10 cellular contexts compared by ENCODE assay signal in genomic region chr1:198660341-198661056, GRCh38.
A peak's percentile ranks its signal among the peaks of the same experiment; 100 is the strongest.
DNase-seq lines count a peak whose midpoint lies in the region; ATAC-seq and TF ChIP-seq lines count a peak whose summit lies in the region.
"Had no signal": no experiment of that assay in that cellular context is flagged by ENCODE, and none has a peak within 500 bp of the region (broad histone marks: within the 10 kb centered on the region; RNA-seq: fewer than 3 reads in every experiment).

No MANE protein-coding gene starts in this region.

- H3K4me1 Mint-ChIP-seq in activated naive CD8-positive, alpha-beta T cell treated with anti-CD3 and anti-CD28 coated beads, Interleukin-2, amount 50 U/mL, for 24 hours = peaks cover 82% of the 10 kb centered on the region
- H3K4me1 Mint-ChIP-seq in nephron progenitor cell = peaks cover 16% of the 10 kb centered on the region

- peak; percentile 52 for ATAC-seq in GM18502 (IDR thresholded peaks at IDR 0.05; ENCODE audit: poor library complexity, unreplicated experiment)
- ATAC-seq in GM21390 (IDR thresholded peaks at IDR 0.05; ENCODE audit: unreplicated experiment) = peak; percentile 48
- ATAC-seq in HG03354 (IDR thresholded peaks at IDR 0.05; ENCODE audit: poor library complexity, severe bottlenecking, unreplicated experiment) = peak; percentile 42
- ATAC-seq in activated naive CD8-positive, alpha-beta T cell treated with anti-CD3 and anti-CD28 coated beads, Interleukin-2, amount 50 U/mL, for 24 hours = peak; percentile 25

- DNase-seq in activated naive CD8-positive, alpha-beta T cell treated with anti-CD3 and anti-CD28 coated beads, Interleukin-2, amount 50 U/mL, for 24 hours = no peak
- no peak for DNase-seq in GM20000 (ENCODE audit: low spot score)
- DNase-seq in T1000 (lab: John Stamatoyannopoulos, UW) = no peak
- DNase-seq in nephron progenitor cell = no peak
- DNase-seq in GF-D8 (lab: John Stamatoyannopoulos, UW) = no peak
- DNase-seq: aorta, EL had no signal

- no peaks in the 10 kb centered on the region for H3K9me3 Mint-ChIP-seq in activated naive CD8-positive, alpha-beta T cell treated with anti-CD3 and anti-CD28 coated beads, Interleukin-2, amount 50 U/mL, for 24 hours
- H3K9me3 Mint-ChIP-seq in nephron progenitor cell = no peaks in the 10 kb centered on the region

- H3K27me3 Mint-ChIP-seq in activated naive CD8-positive, alpha-beta T cell treated with anti-CD3 and anti-CD28 coated beads, Interleukin-2, amount 50 U/mL, for 24 hours = no peaks in the 10 kb centered on the region
- no peaks in the 10 kb centered on the region for H3K27me3 Mint-ChIP-seq in nephron progenitor cell (ENCODE audit: low read depth, poor library complexity)

- peak overlapping the region; percentile 54 for H3K4me3 Mint-ChIP-seq in activated naive CD8-positive, alpha-beta T cell treated with anti-CD3 and anti-CD28 coated beads, Interleukin-2, amount 50 U/mL, for 24 hours
- H3K4me3 Mint-ChIP-seq in nephron progenitor cell = no peak overlapping the region

- TF ChIP-seq CTCF in GM20000 (IDR thresholded peaks at IDR 0.05; ENCODE audit: extremely low read depth, missing control alignments) = no peak
- TF ChIP-seq CTCF in nephron progenitor cell (IDR thresholded peaks at IDR 0.05) = no peak

- peak overlapping the region; percentile 83 for H3K27ac Mint-ChIP-seq in activated naive CD8-positive, alpha-beta T cell treated with anti-CD3 and anti-CD28 coated beads, Interleukin-2, amount 50 U/mL, for 24 hours
- no peak overlapping the region for H3K27ac Mint-ChIP-seq in nephron progenitor cell

- H3K36me3 Mint-ChIP-seq in activated naive CD8-positive, alpha-beta T cell treated with anti-CD3 and anti-CD28 coated beads, Interleukin-2, amount 50 U/mL, for 24 hours (ENCODE audit: low read depth) = peaks cover 45% of the 10 kb centered on the region
- H3K36me3 Mint-ChIP-seq in nephron progenitor cell (ENCODE audit: low read depth) = no peaks in the 10 kb centered on the region
